ENCODE assay signal across 1 cellular context in the genomic region with DNA sequence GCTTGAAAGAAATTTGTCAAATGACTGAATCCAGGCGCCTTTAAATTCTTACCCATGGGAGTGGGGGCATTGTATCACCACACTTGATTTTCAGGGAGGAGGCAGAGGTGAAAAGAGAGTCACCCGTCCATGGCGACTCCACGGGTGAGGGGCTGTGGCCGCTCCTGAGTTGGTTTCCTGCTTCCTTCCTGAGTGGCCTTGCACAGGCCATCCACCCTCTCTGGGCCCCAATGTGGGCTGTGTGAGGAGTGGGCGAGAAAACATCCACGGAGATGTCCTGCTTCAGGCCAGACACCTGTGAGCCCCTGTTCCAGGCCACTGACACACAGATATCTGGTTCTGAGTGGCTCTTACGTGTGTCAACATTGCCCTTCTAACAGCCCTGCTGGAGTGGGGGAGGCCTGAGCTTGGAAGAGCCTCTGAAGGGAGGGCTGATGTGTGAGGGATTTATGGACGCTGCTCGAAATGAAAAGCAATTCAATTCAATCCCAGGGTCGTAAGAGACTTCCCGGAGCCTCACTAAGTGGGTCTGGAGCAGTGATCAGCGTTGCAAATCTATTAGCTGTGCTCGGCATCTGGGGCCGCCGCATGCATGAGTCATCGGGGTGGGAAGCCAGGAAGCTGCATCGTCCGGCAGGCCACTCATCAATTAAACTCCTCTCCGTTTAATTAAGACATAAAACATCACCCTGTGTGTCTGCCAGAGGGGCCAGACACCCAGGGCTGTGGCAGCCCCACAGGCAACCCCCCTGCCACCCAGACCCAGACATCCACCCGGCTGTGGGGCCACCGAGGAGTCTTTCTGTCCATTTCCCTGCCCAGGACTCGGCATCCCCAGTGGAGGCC.
TF ChIP-seq lines count a peak whose summit lies in the region.

No MANE protein-coding gene starts in this region.

TF ChIP-seq in HEK293, 187 proteins besides CTCF, POLR2A, EP300 and RAD21 (continued from another document):
- TF ChIP-seq, protein P1, sequence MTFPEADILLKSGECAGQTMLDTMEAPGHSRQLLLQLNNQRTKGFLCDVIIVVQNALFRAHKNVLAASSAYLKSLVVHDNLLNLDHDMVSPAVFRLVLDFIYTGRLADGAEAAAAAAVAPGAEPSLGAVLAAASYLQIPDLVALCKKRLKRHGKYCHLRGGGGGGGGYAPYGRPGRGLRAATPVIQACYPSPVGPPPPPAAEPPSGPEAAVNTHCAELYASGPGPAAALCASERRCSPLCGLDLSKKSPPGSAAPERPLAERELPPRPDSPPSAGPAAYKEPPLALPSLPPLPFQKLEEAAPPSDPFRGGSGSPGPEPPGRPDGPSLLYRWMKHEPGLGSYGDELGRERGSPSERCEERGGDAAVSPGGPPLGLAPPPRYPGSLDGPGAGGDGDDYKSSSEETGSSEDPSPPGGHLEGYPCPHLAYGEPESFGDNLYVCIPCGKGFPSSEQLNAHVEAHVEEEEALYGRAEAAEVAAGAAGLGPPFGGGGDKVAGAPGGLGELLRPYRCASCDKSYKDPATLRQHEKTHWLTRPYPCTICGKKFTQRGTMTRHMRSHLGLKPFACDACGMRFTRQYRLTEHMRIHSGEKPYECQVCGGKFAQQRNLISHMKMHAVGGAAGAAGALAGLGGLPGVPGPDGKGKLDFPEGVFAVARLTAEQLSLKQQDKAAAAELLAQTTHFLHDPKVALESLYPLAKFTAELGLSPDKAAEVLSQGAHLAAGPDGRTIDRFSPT (tag by site-specific recombination; IDR thresholded peaks at IDR 0.05): peak; percentile 64
- TF ChIP-seq IKZF3 (tag by site-specific recombination; IDR thresholded peaks at IDR 0.05) (no peak), REPIN1 (tag by site-specific recombination; IDR thresholded peaks at IDR 0.05; ENCODE audit: low read depth) (no peak), ZFP37 (tag by site-specific recombination; IDR thresholded peaks at IDR 0.05) (no peak)
